Comparison of ENCODE assay signal across 8 cellular contexts in the genomic region with DNA sequence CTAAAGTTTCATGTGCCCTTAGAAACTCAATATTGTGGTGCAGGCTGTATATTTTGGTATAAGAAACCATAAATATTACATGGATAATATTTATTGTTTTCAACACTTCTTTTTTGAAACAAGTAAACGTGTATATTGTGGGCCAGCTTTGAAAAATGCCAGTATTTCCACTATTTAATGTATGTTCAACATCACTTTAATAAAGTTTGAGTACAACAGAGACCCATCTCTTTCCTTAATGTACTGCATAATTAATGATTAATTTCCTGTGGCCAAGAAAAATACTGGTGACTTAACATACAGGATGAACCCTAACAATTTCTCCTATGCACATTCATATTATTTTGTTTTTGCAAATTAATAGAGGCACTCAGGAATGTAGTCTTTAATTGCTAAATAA.
"Had no signal": no experiment of that assay in that cellular context is flagged by ENCODE, and none has a peak within 500 bp of the region (broad histone marks: within the 10 kb centered on the region; RNA-seq: fewer than 3 reads in every experiment).

No MANE protein-coding gene starts in this region.

- ATAC-seq: HCT116, HepG2 had no signal

- H3K4me3 Mint-ChIP-seq: HFFc6, IgD-negative memory B cell had no signal

- H3K4me3 ChIP-seq: HAP-1 had no signal

- H3K4me1 ChIP-seq: HAP-1 had no signal

- FAIRE-seq: HepG2 had no signal

- H3K9me3 ChIP-seq: HAP-1 had no signal

- H3K4me1 Mint-ChIP-seq: IgD-negative memory B cell had no signal

- H3K27ac ChIP-seq: HL-60 had no signal

- H3K36me3 Mint-ChIP-seq: IgD-negative memory B cell had no signal

- DNase-seq: GOT3, H7, HFFc6 had no signal

- H3K27ac Mint-ChIP-seq: HFFc6, IgD-negative memory B cell had no signal

- H3K27me3 Mint-ChIP-seq: IgD-negative memory B cell had no signal

- H3K36me3 ChIP-seq: HAP-1 had no signal
